ENCODE assay signal across 33 cellular contexts in the genomic region with DNA sequence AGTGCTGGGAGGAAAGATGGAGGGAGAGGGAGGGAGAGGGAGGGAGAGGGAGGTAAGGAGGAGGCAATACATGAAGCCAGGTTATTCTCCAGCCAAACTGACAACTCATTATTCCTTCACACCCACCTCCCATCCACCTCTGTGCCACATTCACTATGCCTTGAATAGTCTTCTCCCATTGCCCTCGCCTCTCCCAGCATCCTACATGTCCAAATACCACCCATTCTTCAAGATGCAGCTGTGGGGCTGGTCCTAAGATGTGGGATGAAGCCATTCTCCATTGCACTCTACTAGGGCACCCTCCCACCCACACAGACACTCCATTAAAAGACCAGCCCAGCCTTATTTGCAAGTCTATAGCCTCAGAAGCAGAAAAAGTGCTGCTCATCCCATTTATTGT.
DNase-seq lines count a peak whose midpoint lies in the region; TF ChIP-seq lines count a peak whose summit lies in the region.
"Had no signal": no experiment of that assay in that cellular context is flagged by ENCODE, and none has a peak within 500 bp of the region (broad histone marks: within the 10 kb centered on the region; RNA-seq: fewer than 3 reads in every experiment).

No MANE protein-coding gene starts in this region.

- peak overlapping the region; percentile 39 for H4K91ac ChIP-seq in mesenchymal stem cell (ENCODE audit: low read length)

- no peak overlapping the region for H4K8ac ChIP-seq in mesenchymal stem cell (ENCODE audit: low read length)

- no peak for TF ChIP-seq POLR2A in esophagus muscularis mucosa (IDR thresholded peaks at IDR 0.05; ENCODE audit: low read depth)

- H3K27ac ChIP-seq in HEK293 (ENCODE audit: extremely low read depth, low read depth, low read length) (no peak overlapping the region), esophagus muscularis mucosa (replicated peaks in 1 of 4) (no peak overlapping the region), mesenchymal stem cell (ENCODE audit: low read length, poor library complexity, severe bottlenecking) (no peak overlapping the region)
- H3K27ac ChIP-seq: 22Rv1; A549; BLaER1; BLaER1 treated with 17β-estradiol and CSF1 and Interleukin-3, amounts not matched to agents 10 nM and 100 nM; C4-2B had no signal

- H3K4me2 ChIP-seq in mesenchymal stem cell (ENCODE audit: low read length, poor library complexity, severe bottlenecking) = no peak overlapping the region
- H3K4me2 ChIP-seq: A549; BLaER1; BLaER1 treated with 17β-estradiol and CSF1 and Interleukin-3, amounts not matched to agents 10 nM and 100 nM had no signal

- no peak overlapping the region for H2BK15ac ChIP-seq in mesenchymal stem cell (ENCODE audit: low read depth, poor library complexity, severe bottlenecking)

- no peak overlapping the region for H3K9ac ChIP-seq in mesenchymal stem cell (ENCODE audit: low read length)
- H3K9ac ChIP-seq: BLaER1; BLaER1 treated with 17β-estradiol and CSF1 and Interleukin-3, amounts not matched to agents 10 nM and 100 nM had no signal

- no peak overlapping the region for H3K14ac ChIP-seq in mesenchymal stem cell (ENCODE audit: low read length in 2 of 2)

- H2AFZ ChIP-seq in mesenchymal stem cell (ENCODE audit: low read depth, low read length) = no peak overlapping the region

- TF ChIP-seq CTCF in HEK293 (tag by site-specific recombination; IDR thresholded peaks at IDR 0.05) (no peak), esophagus muscularis mucosa (IDR thresholded peaks at IDR 0.05) (no peak)

- CTCF ChIA-PET in HEK293 (lab: Yijun Ruan, JAX) = no interaction called here

- H2BK5ac ChIP-seq in mesenchymal stem cell (ENCODE audit: low read depth, low read length, poor library complexity, severe bottlenecking) = no peak overlapping the region

- no peak overlapping the region for H3K18ac ChIP-seq in mesenchymal stem cell (ENCODE audit: low read depth in 1 of 2, low read length in 2 of 2)

- H2AK5ac ChIP-seq in mesenchymal stem cell (ENCODE audit: low read length, severe bottlenecking) = no peak overlapping the region

- TF ChIP-seq EP300 in esophagus muscularis mucosa (IDR thresholded peaks at IDR 0.05) = no peak

- H3K27me3 ChIP-seq in esophagus muscularis mucosa (peaks cover 0 to 4% (median 0%) of the 10 kb centered on the region in 4 donors), mesenchymal stem cell (ENCODE audit: control insufficient read depth in 1 of 2, insufficient read depth in 1 of 2, low read length in 2 of 2) (no peaks in the 10 kb centered on the region)
- H3K27me3 ChIP-seq: BE2C; BLaER1; BLaER1 treated with 17β-estradiol and CSF1 and Interleukin-3, amounts not matched to agents 10 nM and 100 nM had no signal

- H3K4ac ChIP-seq in mesenchymal stem cell (ENCODE audit: low read depth in 1 of 2, low read length in 2 of 2) = no peak overlapping the region

- H3K4me1 ChIP-seq in HEK293 (ENCODE audit: control insufficient read depth, insufficient read depth, low read length) (no peaks in the 10 kb centered on the region), esophagus muscularis mucosa (no peaks in the 10 kb centered on the region), mesenchymal stem cell (ENCODE audit: control insufficient read depth, insufficient read depth, low read depth, low read length) (no peaks in the 10 kb centered on the region)
- H3K4me1 ChIP-seq: A549, BE2C, Caco-2 had no signal

- no peaks in the 10 kb centered on the region for H3K79me1 ChIP-seq in mesenchymal stem cell (replicated peaks; ENCODE audit: low read length, poor library complexity, severe bottlenecking)

- intact Hi-C loops in esophagus muscularis mucosa (cut with DNase I) = no loop called here

- H2BK120ac ChIP-seq in mesenchymal stem cell (ENCODE audit: low read depth, low read length) = no peak overlapping the region

- POLR2A ChIA-PET in HEK293 (lab: Yijun Ruan, JAX) = no interaction called here

- H3K4me3 ChIP-seq in HEK293 (ENCODE audit: low read depth, low read length) (no peak overlapping the region), esophagus muscularis mucosa (no peak overlapping the region), mesenchymal stem cell (ENCODE audit: insufficient read depth in 1 of 2, low read depth in 1 of 2, low read length in 2 of 2) (no peak overlapping the region)
- H3K4me3 ChIP-seq: A549; BLaER1; BLaER1 treated with 17β-estradiol and CSF1 and Interleukin-3, amounts not matched to agents 10 nM and 100 nM had no signal

- WGBS in esophagus muscularis mucosa = 70% methylated on average over 1 of the region's 1 CpG
- 15% methylated on average over 1 of the region's 1 CpG for WGBS in mesenchymal stem cell

- H3K36me3 ChIP-seq in HEK293 (ENCODE audit: control insufficient read depth in 2 of 2, insufficient read depth in 1 of 2, low read length in 2 of 2) (no peaks in the 10 kb centered on the region), esophagus muscularis mucosa (no peaks in the 10 kb centered on the region), mesenchymal stem cell (ENCODE audit: control insufficient read depth in 1 of 2, insufficient read depth in 2 of 2, low read depth in 1 of 2, low read length in 2 of 2) (no peaks in the 10 kb centered on the region)
- H3K36me3 ChIP-seq: BE2C; BLaER1; BLaER1 treated with 17β-estradiol and CSF1 and Interleukin-3, amounts not matched to agents 10 nM and 100 nM had no signal

- no peak overlapping the region for H3K23ac ChIP-seq in mesenchymal stem cell (ENCODE audit: low read length in 2 of 2)

- H3K9me3 ChIP-seq in HEK293 (ENCODE audit: control insufficient read depth, insufficient read depth, low read depth, low read length) (no peaks in the 10 kb centered on the region), esophagus muscularis mucosa (peaks cover 0 to 4% (median 0%) of the 10 kb centered on the region in 4 donors), mesenchymal stem cell (ENCODE audit: control insufficient read depth, low read length) (no peaks in the 10 kb centered on the region)
- H3K9me3 ChIP-seq: A549, BE2C, BLaER1, Caco-2 had no signal

- DNase-seq in esophagus muscularis mucosa (ENCODE audit: extremely low spot score) = peak; percentile 53
- DNase-seq in islet precursor cell = peak; percentile 12
- DNase-seq in mesenchymal stem cell = no peak
- DNase-seq in NCI-H510A (lab: John Stamatoyannopoulos, UW) = no peak
- DNase-seq in HK-2 (ENCODE audit: unreplicated experiment) = no peak
- no peak for DNase-seq in iPS-NIHi7 (ENCODE audit: extremely low spot score)
- no peak for DNase-seq in NCI-H526 treated with DMSO at 0.1 percent for 48 hours (lab: John Stamatoyannopoulos, UW)
- DNase-seq: 8988T; ACHN; AML-193; BE2C; C1 segment of cervical spinal cord; Caco-2; Calu3; CD4-positive, alpha-beta memory T cell; CD4-positive, alpha-beta T cell; CD4-positive, CD25-positive, alpha-beta regulatory T cell; CD8-positive, alpha-beta memory T cell; CD8-positive, alpha-beta T cell; COR-L47; DMS 273 treated with DMSO at 0.1 percent for 48 hours; DMS153; DMS53; DMS79; DMS79 treated with DMSO at 0.1 percent for 48 hours; DND-41; EL had no signal

- no peak overlapping the region for H2BK12ac ChIP-seq in mesenchymal stem cell (ENCODE audit: low read length in 2 of 2)

TF ChIP-seq in HEK293, 187 proteins besides CTCF, POLR2A, EP300 and RAD21:
- TF ChIP-seq EGR2 (tag by site-specific recombination; IDR thresholded peaks at IDR 0.05; ENCODE audit: low read depth) (peak; percentile 83), ZNF426 (tag by site-specific recombination; IDR thresholded peaks at IDR 0.05) (no peak), ZNF544 (tag by site-specific recombination; IDR thresholded peaks at IDR 0.05) (no peak), ZNF404 (tag by site-specific recombination; IDR thresholded peaks at IDR 0.05) (no peak), TRIM28 (IDR thresholded peaks at IDR 0.05; ENCODE audit: borderline replicate concordance, low read length) (no peak), ZNF677 (tag by site-specific recombination; IDR thresholded peaks at IDR 0.05) (no peak), MEIS1 (CRISPR knock-in tag; IDR thresholded peaks at IDR 0.05; ENCODE audit: borderline replicate concordance) (no peak), ZNF37A (tag by site-specific recombination; IDR thresholded peaks at IDR 0.05) (no peak), ZNF514 (tag by site-specific recombination; IDR thresholded peaks at IDR 0.05) (no peak), ZFHX2 (tag by site-specific recombination; conservative IDR thresholded peaks at IDR 0.05) (0 out of 2 replicates have a peak, but pooled peaks have one; percentile 26)
- TF ChIP-seq, protein P1, sequence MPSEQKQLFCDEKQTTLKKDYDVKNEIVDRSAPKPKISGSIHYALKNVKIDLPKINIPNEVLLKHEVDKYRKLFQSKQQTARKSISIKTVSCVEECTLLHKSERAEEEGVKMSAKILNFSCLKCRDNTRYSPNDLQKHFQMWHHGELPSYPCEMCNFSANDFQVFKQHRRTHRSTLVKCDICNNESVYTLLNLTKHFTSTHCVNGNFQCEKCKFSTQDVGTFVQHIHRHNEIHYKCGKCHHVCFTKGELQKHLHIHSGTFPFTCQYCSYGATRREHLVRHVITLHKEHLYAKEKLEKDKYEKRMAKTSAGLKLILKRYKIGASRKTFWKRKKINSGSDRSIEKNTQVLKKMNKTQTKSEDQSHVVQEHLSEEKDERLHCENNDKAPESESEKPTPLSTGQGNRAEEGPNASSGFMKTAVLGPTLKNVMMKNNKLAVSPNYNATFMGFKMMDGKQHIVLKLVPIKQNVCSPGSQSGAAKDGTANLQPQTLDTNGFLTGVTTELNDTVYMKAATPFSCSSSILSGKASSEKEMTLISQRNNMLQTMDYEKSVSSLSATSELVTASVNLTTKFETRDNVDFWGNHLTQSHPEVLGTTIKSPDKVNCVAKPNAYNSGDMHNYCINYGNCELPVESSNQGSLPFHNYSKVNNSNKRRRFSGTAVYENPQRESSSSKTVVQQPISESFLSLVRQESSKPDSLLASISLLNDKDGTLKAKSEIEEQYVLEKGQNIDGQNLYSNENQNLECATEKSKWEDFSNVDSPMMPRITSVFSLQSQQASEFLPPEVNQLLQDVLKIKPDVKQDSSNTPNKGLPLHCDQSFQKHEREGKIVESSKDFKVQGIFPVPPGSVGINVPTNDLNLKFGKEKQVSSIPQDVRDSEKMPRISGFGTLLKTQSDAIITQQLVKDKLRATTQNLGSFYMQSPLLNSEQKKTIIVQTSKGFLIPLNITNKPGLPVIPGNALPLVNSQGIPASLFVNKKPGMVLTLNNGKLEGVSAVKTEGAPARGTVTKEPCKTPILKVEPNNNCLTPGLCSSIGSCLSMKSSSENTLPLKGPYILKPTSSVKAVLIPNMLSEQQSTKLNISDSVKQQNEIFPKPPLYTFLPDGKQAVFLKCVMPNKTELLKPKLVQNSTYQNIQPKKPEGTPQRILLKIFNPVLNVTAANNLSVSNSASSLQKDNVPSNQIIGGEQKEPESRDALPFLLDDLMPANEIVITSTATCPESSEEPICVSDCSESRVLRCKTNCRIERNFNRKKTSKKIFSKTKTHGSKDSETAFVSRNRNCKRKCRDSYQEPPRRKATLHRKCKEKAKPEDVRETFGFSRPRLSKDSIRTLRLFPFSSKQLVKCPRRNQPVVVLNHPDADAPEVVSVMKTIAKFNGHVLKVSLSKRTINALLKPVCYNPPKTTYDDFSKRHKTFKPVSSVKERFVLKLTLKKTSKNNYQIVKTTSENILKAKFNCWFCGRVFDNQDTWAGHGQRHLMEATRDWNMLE (tag by site-specific recombination; conservative IDR thresholded peaks at IDR 0.05; ENCODE audit: low read depth) = no peak

Comparison
In these comparisons a context has a peak if more than half of its experiments do, and no peak if none do; other contexts are left out.
1. DNase-seq: peak in esophagus muscularis mucosa (single experiment) and islet precursor cell (single experiment); none in mesenchymal stem cell (single experiment), NCI-H510A (single experiment), HK-2 (single experiment), iPS-NIHi7 (single experiment) and NCI-H526 treated with DMSO at 0.1 percent for 48 hours (single experiment).